ENCODE assay signal across 26 cellular contexts in the genomic region with DNA sequence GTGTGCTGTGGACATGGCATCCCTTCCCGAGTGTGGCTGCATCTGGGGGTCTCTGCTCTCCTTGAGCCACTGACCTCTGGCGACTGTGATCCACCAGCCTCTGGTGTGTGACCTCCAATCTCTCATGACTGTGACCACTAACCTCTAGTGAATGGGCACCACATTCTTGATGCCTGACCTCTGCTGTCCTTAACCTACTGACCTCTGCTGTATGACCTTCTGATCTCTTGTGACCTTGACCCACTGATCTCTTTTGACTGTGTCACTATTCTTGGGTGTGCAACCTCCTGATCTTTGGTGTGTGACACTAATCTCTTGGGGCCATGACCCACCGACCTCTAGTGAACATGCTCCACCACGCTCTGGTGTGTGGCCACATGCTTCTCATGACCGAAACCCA.
"Had no signal": no experiment of that assay in that cellular context is flagged by ENCODE, and none has a peak within 500 bp of the region (broad histone marks: within the 10 kb centered on the region; RNA-seq: fewer than 3 reads in every experiment).

No MANE protein-coding gene starts in this region.

- H3K27me3 ChIP-seq: esophagus squamous epithelium, spleen, testis, tibial artery had no signal

- H3K4me3 Mint-ChIP-seq: mesothelial cell of epicardium; naive B cell; natural killer cell treated with Interleukin-12 subunit alpha and Interleukin-12 subunit beta and Interleukin-15 and Interleukin-18, amount 100 ng/mL, for 72 hours; neural crest cell; stimulated activated memory B cell treated with anti-CD40 and anti-IgM and Interleukin-4, amounts not matched to agents 10 μg/mL and 1 μg/mL and 100 μg/mL, for 72 hours; type B pancreatic cell had no signal

- H3K9me3 ChIP-seq: esophagus squamous epithelium, mucosa of descending colon, psoas muscle, spleen, testis, tibial artery had no signal

- H3K4me3 ChIP-seq: coronary artery, esophagus squamous epithelium, mucosa of descending colon, psoas muscle, skin epidermis, spleen, testis, tibial artery had no signal

- DNase-seq: dermis blood vessel endothelial cell; effector memory CD4-positive, alpha-beta T cell; erythroblast; esophagus squamous epithelium; foreskin melanocyte; hypothalamus; kidney; mesenchymal stem cell; mucosa of descending colon; naive B cell; psoas muscle; right cardiac atrium; spleen; stimulated activated CD4-positive, alpha-beta T cell treated with anti-CD3 and anti-CD28 coated beads, Interleukin-4, amount 100 ng/mL, for 4 hours; stimulated activated naive CD8-positive, alpha-beta T cell treated with anti-CD3 and anti-CD28 coated beads, Interleukin-15, Interleukin-2, amounts not matched to agents 100 U/mL and 50 U/mL, for 24 hours; substantia nigra; testis; tibial artery had no signal

- H3K27ac Mint-ChIP-seq: mesothelial cell of epicardium; natural killer cell treated with Interleukin-12 subunit alpha and Interleukin-12 subunit beta and Interleukin-15 and Interleukin-18, amount 100 ng/mL, for 72 hours; stimulated activated memory B cell treated with anti-CD40 and anti-IgM and Interleukin-4, amounts not matched to agents 10 μg/mL and 1 μg/mL and 100 μg/mL, for 72 hours; type B pancreatic cell had no signal

- H3K4me1 Mint-ChIP-seq: naive B cell; stimulated activated memory B cell treated with anti-CD40 and anti-IgM and Interleukin-4, amounts not matched to agents 10 μg/mL and 1 μg/mL and 100 μg/mL, for 72 hours had no signal

- H3K9me3 Mint-ChIP-seq: mesothelial cell of epicardium; naive B cell; natural killer cell treated with Interleukin-12 subunit alpha and Interleukin-12 subunit beta and Interleukin-15 and Interleukin-18, amount 100 ng/mL, for 72 hours; neural crest cell; stimulated activated memory B cell treated with anti-CD40 and anti-IgM and Interleukin-4, amounts not matched to agents 10 μg/mL and 1 μg/mL and 100 μg/mL, for 72 hours; type B pancreatic cell had no signal

- H3K4me1 ChIP-seq: psoas muscle, spleen, testis, tibial artery had no signal

- H3K27ac ChIP-seq: coronary artery, esophagus squamous epithelium, psoas muscle, skin epidermis, spleen, testis, tibial artery had no signal

- H3K36me3 Mint-ChIP-seq: naive B cell; natural killer cell treated with Interleukin-12 subunit alpha and Interleukin-12 subunit beta and Interleukin-15 and Interleukin-18, amount 100 ng/mL, for 72 hours; stimulated activated memory B cell treated with anti-CD40 and anti-IgM and Interleukin-4, amounts not matched to agents 10 μg/mL and 1 μg/mL and 100 μg/mL, for 72 hours had no signal

- FAIRE-seq: kidney had no signal

- ATAC-seq: left lobe of liver; mucosa of descending colon; natural killer cell treated with Interleukin-12 subunit alpha and Interleukin-12 subunit beta and Interleukin-15 and Interleukin-18, amount 100 ng/mL, for 72 hours; psoas muscle; right cardiac atrium; stimulated activated memory B cell treated with anti-CD40 and anti-IgM and Interleukin-4, amounts not matched to agents 10 μg/mL and 1 μg/mL and 100 μg/mL, for 72 hours; stimulated activated naive CD8-positive, alpha-beta T cell treated with anti-CD3 and anti-CD28 coated beads, Interleukin-15, Interleukin-2, amounts not matched to agents 100 U/mL and 50 U/mL, for 24 hours had no signal

- H3K27me3 Mint-ChIP-seq: naive B cell; natural killer cell treated with Interleukin-12 subunit alpha and Interleukin-12 subunit beta and Interleukin-15 and Interleukin-18, amount 100 ng/mL, for 72 hours; type B pancreatic cell had no signal
